Comparison of ENCODE assay signal across 1 cellular context in the genomic region with DNA sequence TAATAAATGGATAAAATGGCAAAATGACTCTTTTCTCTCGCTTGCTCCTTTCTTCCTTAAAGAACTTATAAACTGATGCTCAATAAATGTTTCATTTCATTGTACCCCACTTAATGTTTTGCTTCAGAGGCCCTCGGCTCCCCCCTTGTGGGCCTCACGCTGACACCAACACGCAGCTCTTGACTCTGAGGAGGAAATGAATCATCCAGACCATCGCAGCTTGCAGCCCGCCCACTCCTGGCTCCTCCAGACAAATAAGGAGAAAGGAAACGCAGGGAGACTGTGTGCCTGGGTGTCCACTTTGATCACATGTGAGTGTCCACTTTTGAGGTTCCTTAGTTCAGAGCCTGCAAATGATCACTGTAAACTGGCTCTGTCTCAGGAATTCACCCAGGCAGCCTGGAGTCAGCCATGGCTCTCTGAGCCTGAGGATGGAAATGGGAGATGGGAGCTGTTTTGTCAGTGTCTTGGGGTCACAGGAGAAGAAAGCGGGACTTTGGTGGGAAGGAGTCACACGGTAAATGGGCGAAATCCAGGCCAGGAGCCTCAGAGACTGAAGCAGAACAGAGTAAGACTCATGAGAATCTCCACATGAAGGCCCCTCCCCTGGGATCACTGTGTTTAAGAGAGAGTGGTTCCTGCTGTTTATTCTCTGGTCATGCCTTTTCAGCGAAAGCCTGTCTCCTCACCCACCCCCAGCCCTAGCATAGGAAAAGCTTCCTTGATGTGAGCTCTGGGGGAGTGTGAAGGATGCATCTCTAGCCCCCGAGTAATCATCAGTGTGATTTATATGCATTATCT.
TF ChIP-seq lines count a peak whose summit lies in the region.

No MANE protein-coding gene starts in this region.

TF ChIP-seq in GM12878, 131 proteins besides CTCF, POLR2A, EP300 and RAD21 (continued from another document and continues in another):
- TF ChIP-seq NR2F1 (conservative IDR thresholded peaks at IDR 0.05) (no peak), TCF12 (IDR thresholded peaks at IDR 0.05; ENCODE audit: low read depth, low read length) (no peak), IKZF2 (IDR thresholded peaks at IDR 0.05) (peak; percentile 24 to 46; a peak in 2 of 4 replicates), ETV6 (conservative IDR thresholded peaks at IDR 0.05 in 1 of 2, IDR thresholded peaks at IDR 0.05 in 1 of 2; ENCODE audit: borderline replicate concordance in 1 of 2, low read depth in 1 of 2) (no peak), NBN (IDR thresholded peaks at IDR 0.05) (no peak), CHD4 (IDR thresholded peaks at IDR 0.05) (no peak), NFIC (IDR thresholded peaks at IDR 0.05; ENCODE audit: low read depth, low read length) (no peak), PML (IDR thresholded peaks at IDR 0.05; ENCODE audit: low read length) (no peak), EGR1 (IDR thresholded peaks at IDR 0.05; ENCODE audit: borderline replicate concordance in 1 of 2, low read depth in 2 of 2, low read length in 2 of 2) (no peak; a peak in 1 of 3 replicates), CREB1 (IDR thresholded peaks at IDR 0.05; ENCODE audit: low read depth) (no peak), MTA3 (IDR thresholded peaks at IDR 0.05; ENCODE audit: borderline replicate concordance, low read length) (no peak), RB1 (IDR thresholded peaks at IDR 0.05; ENCODE audit: borderline replicate concordance) (no peak), BMI1 (IDR thresholded peaks at IDR 0.05; ENCODE audit: borderline replicate concordance) (no peak), TCF3 (IDR thresholded peaks at IDR 0.05; ENCODE audit: borderline replicate concordance, insufficient read depth, low read depth, low read length) (no peak), EZH2 (IDR thresholded peaks at IDR 0.05; ENCODE audit: borderline replicate concordance, control insufficient read depth, low read depth, low read length) (no peak), ZNF384 (IDR thresholded peaks at IDR 0.05; ENCODE audit: borderline replicate concordance, low read depth, low read length) (no peak), PAX5 (IDR thresholded peaks at IDR 0.05; ENCODE audit: borderline replicate concordance, low read depth, low read length) (no peak), ZSCAN29 (IDR thresholded peaks at IDR 0.05) (no peak), MEF2B (IDR thresholded peaks at IDR 0.05; ENCODE audit: partially characterized antibody, poor library complexity, severe bottlenecking) (peak; percentile 22), FOS (IDR thresholded peaks at IDR 0.05; ENCODE audit: borderline replicate concordance, extremely low read depth, insufficient read length) (no peak), SMAD1 (IDR thresholded peaks at IDR 0.05; ENCODE audit: low read depth, partially characterized antibody) (no peak), SREBF2 (IDR thresholded peaks at IDR 0.05; ENCODE audit: low read length) (no peak), SP1 (IDR thresholded peaks at IDR 0.05; ENCODE audit: low read depth, low read length) (peak; percentile 36), NFXL1 (IDR thresholded peaks at IDR 0.05; ENCODE audit: borderline replicate concordance) (no peak), BHLHE40 (IDR thresholded peaks at IDR 0.05; ENCODE audit: borderline replicate concordance in 1 of 2, low read depth in 2 of 2, low read length in 1 of 2) (peak; percentile 35 to 48; a peak in 1 of 4 replicates)
- TF ChIP-seq, protein P1, sequence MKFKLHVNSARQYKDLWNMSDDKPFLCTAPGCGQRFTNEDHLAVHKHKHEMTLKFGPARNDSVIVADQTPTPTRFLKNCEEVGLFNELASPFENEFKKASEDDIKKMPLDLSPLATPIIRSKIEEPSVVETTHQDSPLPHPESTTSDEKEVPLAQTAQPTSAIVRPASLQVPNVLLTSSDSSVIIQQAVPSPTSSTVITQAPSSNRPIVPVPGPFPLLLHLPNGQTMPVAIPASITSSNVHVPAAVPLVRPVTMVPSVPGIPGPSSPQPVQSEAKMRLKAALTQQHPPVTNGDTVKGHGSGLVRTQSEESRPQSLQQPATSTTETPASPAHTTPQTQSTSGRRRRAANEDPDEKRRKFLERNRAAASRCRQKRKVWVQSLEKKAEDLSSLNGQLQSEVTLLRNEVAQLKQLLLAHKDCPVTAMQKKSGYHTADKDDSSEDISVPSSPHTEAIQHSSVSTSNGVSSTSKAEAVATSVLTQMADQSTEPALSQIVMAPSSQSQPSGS (IDR thresholded peaks at IDR 0.05; ENCODE audit: low read length), result no peak
- TF ChIP-seq, protein P2, sequence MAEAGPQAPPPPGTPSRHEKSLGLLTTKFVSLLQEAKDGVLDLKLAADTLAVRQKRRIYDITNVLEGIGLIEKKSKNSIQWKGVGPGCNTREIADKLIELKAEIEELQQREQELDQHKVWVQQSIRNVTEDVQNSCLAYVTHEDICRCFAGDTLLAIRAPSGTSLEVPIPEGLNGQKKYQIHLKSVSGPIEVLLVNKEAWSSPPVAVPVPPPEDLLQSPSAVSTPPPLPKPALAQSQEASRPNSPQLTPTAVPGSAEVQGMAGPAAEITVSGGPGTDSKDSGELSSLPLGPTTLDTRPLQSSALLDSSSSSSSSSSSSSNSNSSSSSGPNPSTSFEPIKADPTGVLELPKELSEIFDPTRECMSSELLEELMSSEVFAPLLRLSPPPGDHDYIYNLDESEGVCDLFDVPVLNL (IDR thresholded peaks at IDR 0.05; ENCODE audit: low read depth, low read length), result no peak
- TF ChIP-seq, protein P3, sequence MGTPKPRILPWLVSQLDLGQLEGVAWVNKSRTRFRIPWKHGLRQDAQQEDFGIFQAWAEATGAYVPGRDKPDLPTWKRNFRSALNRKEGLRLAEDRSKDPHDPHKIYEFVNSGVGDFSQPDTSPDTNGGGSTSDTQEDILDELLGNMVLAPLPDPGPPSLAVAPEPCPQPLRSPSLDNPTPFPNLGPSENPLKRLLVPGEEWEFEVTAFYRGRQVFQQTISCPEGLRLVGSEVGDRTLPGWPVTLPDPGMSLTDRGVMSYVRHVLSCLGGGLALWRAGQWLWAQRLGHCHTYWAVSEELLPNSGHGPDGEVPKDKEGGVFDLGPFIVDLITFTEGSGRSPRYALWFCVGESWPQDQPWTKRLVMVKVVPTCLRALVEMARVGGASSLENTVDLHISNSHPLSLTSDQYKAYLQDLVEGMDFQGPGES (IDR thresholded peaks at IDR 0.05), result no peak
- TF ChIP-seq, protein P4, sequence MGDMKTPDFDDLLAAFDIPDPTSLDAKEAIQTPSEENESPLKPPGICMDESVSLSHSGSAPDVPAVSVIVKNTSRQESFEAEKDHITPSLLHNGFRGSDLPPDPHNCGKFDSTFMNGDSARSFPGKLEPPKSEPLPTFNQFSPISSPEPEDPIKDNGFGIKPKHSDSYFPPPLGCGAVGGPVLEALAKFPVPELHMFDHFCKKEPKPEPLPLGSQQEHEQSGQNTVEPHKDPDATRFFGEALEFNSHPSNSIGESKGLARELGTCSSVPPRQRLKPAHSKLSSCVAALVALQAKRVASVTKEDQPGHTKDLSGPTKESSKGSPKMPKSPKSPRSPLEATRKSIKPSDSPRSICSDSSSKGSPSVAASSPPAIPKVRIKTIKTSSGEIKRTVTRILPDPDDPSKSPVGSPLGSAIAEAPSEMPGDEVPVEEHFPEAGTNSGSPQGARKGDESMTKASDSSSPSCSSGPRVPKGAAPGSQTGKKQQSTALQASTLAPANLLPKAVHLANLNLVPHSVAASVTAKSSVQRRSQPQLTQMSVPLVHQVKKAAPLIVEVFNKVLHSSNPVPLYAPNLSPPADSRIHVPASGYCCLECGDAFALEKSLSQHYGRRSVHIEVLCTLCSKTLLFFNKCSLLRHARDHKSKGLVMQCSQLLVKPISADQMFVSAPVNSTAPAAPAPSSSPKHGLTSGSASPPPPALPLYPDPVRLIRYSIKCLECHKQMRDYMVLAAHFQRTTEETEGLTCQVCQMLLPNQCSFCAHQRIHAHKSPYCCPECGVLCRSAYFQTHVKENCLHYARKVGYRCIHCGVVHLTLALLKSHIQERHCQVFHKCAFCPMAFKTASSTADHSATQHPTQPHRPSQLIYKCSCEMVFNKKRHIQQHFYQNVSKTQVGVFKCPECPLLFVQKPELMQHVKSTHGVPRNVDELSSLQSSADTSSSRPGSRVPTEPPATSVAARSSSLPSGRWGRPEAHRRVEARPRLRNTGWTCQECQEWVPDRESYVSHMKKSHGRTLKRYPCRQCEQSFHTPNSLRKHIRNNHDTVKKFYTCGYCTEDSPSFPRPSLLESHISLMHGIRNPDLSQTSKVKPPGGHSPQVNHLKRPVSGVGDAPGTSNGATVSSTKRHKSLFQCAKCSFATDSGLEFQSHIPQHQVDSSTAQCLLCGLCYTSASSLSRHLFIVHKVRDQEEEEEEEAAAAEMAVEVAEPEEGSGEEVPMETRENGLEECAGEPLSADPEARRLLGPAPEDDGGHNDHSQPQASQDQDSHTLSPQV (IDR thresholded peaks at IDR 0.05), result no peak
- TF ChIP-seq, protein P5, sequence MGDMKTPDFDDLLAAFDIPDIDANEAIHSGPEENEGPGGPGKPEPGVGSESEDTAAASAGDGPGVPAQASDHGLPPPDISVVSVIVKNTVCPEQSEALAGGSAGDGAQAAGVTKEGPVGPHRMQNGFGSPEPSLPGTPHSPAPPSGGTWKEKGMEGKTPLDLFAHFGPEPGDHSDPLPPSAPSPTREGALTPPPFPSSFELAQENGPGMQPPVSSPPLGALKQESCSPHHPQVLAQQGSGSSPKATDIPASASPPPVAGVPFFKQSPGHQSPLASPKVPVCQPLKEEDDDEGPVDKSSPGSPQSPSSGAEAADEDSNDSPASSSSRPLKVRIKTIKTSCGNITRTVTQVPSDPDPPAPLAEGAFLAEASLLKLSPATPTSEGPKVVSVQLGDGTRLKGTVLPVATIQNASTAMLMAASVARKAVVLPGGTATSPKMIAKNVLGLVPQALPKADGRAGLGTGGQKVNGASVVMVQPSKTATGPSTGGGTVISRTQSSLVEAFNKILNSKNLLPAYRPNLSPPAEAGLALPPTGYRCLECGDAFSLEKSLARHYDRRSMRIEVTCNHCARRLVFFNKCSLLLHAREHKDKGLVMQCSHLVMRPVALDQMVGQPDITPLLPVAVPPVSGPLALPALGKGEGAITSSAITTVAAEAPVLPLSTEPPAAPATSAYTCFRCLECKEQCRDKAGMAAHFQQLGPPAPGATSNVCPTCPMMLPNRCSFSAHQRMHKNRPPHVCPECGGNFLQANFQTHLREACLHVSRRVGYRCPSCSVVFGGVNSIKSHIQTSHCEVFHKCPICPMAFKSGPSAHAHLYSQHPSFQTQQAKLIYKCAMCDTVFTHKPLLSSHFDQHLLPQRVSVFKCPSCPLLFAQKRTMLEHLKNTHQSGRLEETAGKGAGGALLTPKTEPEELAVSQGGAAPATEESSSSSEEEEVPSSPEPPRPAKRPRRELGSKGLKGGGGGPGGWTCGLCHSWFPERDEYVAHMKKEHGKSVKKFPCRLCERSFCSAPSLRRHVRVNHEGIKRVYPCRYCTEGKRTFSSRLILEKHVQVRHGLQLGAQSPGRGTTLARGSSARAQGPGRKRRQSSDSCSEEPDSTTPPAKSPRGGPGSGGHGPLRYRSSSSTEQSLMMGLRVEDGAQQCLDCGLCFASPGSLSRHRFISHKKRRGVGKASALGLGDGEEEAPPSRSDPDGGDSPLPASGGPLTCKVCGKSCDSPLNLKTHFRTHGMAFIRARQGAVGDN (IDR thresholded peaks at IDR 0.05), result no peak
- TF ChIP-seq, protein P6, sequence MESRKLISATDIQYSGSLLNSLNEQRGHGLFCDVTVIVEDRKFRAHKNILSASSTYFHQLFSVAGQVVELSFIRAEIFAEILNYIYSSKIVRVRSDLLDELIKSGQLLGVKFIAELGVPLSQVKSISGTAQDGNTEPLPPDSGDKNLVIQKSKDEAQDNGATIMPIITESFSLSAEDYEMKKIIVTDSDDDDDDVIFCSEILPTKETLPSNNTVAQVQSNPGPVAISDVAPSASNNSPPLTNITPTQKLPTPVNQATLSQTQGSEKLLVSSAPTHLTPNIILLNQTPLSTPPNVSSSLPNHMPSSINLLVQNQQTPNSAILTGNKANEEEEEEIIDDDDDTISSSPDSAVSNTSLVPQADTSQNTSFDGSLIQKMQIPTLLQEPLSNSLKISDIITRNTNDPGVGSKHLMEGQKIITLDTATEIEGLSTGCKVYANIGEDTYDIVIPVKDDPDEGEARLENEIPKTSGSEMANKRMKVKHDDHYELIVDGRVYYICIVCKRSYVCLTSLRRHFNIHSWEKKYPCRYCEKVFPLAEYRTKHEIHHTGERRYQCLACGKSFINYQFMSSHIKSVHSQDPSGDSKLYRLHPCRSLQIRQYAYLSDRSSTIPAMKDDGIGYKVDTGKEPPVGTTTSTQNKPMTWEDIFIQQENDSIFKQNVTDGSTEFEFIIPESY (IDR thresholded peaks at IDR 0.05), result no peak
- TF ChIP-seq, protein P7, sequence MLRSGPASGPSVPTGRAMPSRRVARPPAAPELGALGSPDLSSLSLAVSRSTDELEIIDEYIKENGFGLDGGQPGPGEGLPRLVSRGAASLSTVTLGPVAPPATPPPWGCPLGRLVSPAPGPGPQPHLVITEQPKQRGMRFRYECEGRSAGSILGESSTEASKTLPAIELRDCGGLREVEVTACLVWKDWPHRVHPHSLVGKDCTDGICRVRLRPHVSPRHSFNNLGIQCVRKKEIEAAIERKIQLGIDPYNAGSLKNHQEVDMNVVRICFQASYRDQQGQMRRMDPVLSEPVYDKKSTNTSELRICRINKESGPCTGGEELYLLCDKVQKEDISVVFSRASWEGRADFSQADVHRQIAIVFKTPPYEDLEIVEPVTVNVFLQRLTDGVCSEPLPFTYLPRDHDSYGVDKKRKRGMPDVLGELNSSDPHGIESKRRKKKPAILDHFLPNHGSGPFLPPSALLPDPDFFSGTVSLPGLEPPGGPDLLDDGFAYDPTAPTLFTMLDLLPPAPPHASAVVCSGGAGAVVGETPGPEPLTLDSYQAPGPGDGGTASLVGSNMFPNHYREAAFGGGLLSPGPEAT (IDR thresholded peaks at IDR 0.05; ENCODE audit: low read depth), result 0 out of 2 replicates have a peak, but pooled peaks have one; percentile 41
- TF ChIP-seq, protein P8, sequence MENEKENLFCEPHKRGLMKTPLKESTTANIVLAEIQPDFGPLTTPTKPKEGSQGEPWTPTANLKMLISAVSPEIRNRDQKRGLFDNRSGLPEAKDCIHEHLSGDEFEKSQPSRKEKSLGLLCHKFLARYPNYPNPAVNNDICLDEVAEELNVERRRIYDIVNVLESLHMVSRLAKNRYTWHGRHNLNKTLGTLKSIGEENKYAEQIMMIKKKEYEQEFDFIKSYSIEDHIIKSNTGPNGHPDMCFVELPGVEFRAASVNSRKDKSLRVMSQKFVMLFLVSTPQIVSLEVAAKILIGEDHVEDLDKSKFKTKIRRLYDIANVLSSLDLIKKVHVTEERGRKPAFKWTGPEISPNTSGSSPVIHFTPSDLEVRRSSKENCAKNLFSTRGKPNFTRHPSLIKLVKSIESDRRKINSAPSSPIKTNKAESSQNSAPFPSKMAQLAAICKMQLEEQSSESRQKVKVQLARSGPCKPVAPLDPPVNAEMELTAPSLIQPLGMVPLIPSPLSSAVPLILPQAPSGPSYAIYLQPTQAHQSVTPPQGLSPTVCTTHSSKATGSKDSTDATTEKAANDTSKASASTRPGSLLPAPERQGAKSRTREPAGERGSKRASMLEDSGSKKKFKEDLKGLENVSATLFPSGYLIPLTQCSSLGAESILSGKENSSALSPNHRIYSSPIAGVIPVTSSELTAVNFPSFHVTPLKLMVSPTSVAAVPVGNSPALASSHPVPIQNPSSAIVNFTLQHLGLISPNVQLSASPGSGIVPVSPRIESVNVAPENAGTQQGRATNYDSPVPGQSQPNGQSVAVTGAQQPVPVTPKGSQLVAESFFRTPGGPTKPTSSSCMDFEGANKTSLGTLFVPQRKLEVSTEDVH (IDR thresholded peaks at IDR 0.05; ENCODE audit: low read depth, partially characterized antibody), result no peak
- TF ChIP-seq, protein P9, sequence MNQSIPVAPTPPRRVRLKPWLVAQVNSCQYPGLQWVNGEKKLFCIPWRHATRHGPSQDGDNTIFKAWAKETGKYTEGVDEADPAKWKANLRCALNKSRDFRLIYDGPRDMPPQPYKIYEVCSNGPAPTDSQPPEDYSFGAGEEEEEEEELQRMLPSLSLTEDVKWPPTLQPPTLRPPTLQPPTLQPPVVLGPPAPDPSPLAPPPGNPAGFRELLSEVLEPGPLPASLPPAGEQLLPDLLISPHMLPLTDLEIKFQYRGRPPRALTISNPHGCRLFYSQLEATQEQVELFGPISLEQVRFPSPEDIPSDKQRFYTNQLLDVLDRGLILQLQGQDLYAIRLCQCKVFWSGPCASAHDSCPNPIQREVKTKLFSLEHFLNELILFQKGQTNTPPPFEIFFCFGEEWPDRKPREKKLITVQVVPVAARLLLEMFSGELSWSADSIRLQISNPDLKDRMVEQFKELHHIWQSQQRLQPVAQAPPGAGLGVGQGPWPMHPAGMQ (IDR thresholded peaks at IDR 0.05; ENCODE audit: borderline replicate concordance), result no peak
